ENCODE assay signal across 8 cellular contexts in genomic region chr21:34807881-34808568, GRCh38.
DNase-seq lines count a peak whose midpoint lies in the region; ATAC-seq and TF ChIP-seq lines count a peak whose summit lies in the region.

No MANE protein-coding gene starts in this region.

- H3K79me2 ChIP-seq in fibroblast of lung (ENCODE audit: control insufficient read depth, insufficient read depth, low read length): peaks cover 48% of the 10 kb centered on the region

- H3K27ac Mint-ChIP-seq in CD4-positive, alpha-beta memory T cell: peak overlapping the region; percentile 75 to 99 (median 91)

- peak overlapping the region; percentile 26 to 79 (median 64) for H3K4me3 Mint-ChIP-seq in CD4-positive, alpha-beta memory T cell

- no peak for TF ChIP-seq POLR2A in erythroblast (IDR thresholded peaks at IDR 0.05; ENCODE audit: low read length)

- POLR2A ChIA-PET in CD4-positive, alpha-beta memory T cell (lab: Charles Lee; ENCODE audit: partially characterized antibody): interaction anchor here (1.0 to 1.8 kb wide), 5 partner anchors 55 to 419 kb away, joined by 3 to 10 read pairs (median 4); no protein-coding TSS in a partner anchor

- intact Hi-C loops in CD4-positive, alpha-beta memory T cell (cut with micrococcal nuclease): loop anchor here (2.0 to 5.0 kb wide), 2 partner anchors 81 to 239 kb away; partner anchors contain the start of gene RUNX1

- no peak for TF ChIP-seq CTCF in fibroblast of lung (conservative IDR thresholded peaks at IDR 0.05 in 1 of 2, IDR thresholded peaks at IDR 0.05 in 1 of 2; ENCODE audit: low read depth in 1 of 2, low read length in 2 of 2)

- H3K9me3 Mint-ChIP-seq in CD4-positive, alpha-beta memory T cell: peaks cover 0 to 3% (median 0%) of the 10 kb centered on the region in 8 donors

- no peaks in the 10 kb centered on the region for H3K9me3 ChIP-seq in CD4-positive, alpha-beta memory T cell (ENCODE audit: control insufficient read depth in 1 of 2, low read length in 2 of 2)
- no peaks in the 10 kb centered on the region for H3K9me3 ChIP-seq in fibroblast of lung (ENCODE audit: control insufficient read depth, insufficient read depth, low read depth, low read length)

- peaks cover 10 to 63% of the 10 kb centered on the region in 2 donors for H3K36me3 Mint-ChIP-seq in CD4-positive, alpha-beta memory T cell

- peaks cover 63% of the 10 kb centered on the region for H3K4me1 ChIP-seq in CD4-positive, alpha-beta memory T cell (ENCODE audit: insufficient read depth, low read length)
- peaks cover 43% of the 10 kb centered on the region for H3K4me1 ChIP-seq in fibroblast of lung (ENCODE audit: control insufficient read depth, extremely low read depth, insufficient read depth, low read length)

- H3K4me1 Mint-ChIP-seq in CD4-positive, alpha-beta memory T cell: peaks cover 67 to 90% (median 79%) of the 10 kb centered on the region in 4 donors

- no peak for ATAC-seq in GM21825 (IDR thresholded peaks at IDR 0.05; ENCODE audit: unreplicated experiment)

- H3K36me3 ChIP-seq in CD4-positive, alpha-beta memory T cell (ENCODE audit: insufficient read depth, low read length): peaks cover 6% of the 10 kb centered on the region
- peaks cover 5% of the 10 kb centered on the region for H3K36me3 ChIP-seq in fibroblast of lung (ENCODE audit: control insufficient read depth, insufficient read depth, low read length)

- no peaks in the 10 kb centered on the region for H4K20me1 ChIP-seq in fibroblast of lung (ENCODE audit: control insufficient read depth, extremely low read depth, insufficient read depth, low read length)

- no peak overlapping the region for H2AFZ ChIP-seq in fibroblast of lung (ENCODE audit: low read length)

- no peaks in the 10 kb centered on the region for H3K27me3 Mint-ChIP-seq in CD4-positive, alpha-beta memory T cell

- peak overlapping the region; percentile 46 for H3K4me2 ChIP-seq in fibroblast of lung (ENCODE audit: extremely low read depth, insufficient read depth, low read length)

- H3K27me3 ChIP-seq in CD4-positive, alpha-beta memory T cell (ENCODE audit: insufficient read depth, low read length): no peaks in the 10 kb centered on the region
- no peaks in the 10 kb centered on the region for H3K27me3 ChIP-seq in fibroblast of lung (ENCODE audit: control insufficient read depth, insufficient read depth, low read length)

- peak overlapping the region; percentile 66 for H3K9ac ChIP-seq in fibroblast of lung (ENCODE audit: insufficient read depth, low read length)

- H3K4me3 ChIP-seq in CD4-positive, alpha-beta memory T cell (ENCODE audit: low read length in 2 of 2): no peak overlapping the region
- H3K4me3 ChIP-seq in fibroblast of lung (replicated peaks in 1 of 4; ENCODE audit: control extremely low read depth in 1 of 4, insufficient read depth in 1 of 4, low read depth in 3 of 4, low read length in 4 of 4): no peak overlapping the region

- CTCF ChIA-PET in CD4-positive, alpha-beta memory T cell (lab: Charles Lee; ENCODE audit: partially characterized antibody): interaction anchor here (1.0 to 1.1 kb wide), 4 partner anchors 63 to 592 kb away, joined by 4 to 6 read pairs (median 5); no protein-coding TSS in a partner anchor

- H3K27ac ChIP-seq in CD4-positive, alpha-beta memory T cell (ENCODE audit: low read depth, low read length): peak overlapping the region; percentile 59
- peak overlapping the region; percentile 99 for H3K27ac ChIP-seq in fibroblast of lung (ENCODE audit: insufficient read depth, low read length)

- peak; percentile 18 to 81 (median 39) for DNase-seq in CD4-positive, alpha-beta memory T cell
- DNase-seq in LHCN-M2 (ENCODE audit: low read depth) (peak; percentile 92), fibroblast of lung (ENCODE audit: low read depth in 2 of 2) (peak; percentile 94 to 96), erythroblast (lab: John Stamatoyannopoulos, UW) (no peak), NCI-H1436 treated with DMSO at 0.1 percent for 48 hours (lab: John Stamatoyannopoulos, UW) (no peak)
- peak; percentile 50 for DNase-seq in activated CD8-positive, alpha-beta memory T cell treated with anti-CD3 and anti-CD28 coated beads, Interleukin-2, amount 50 U/mL, for 4 hours
- DNase-seq in stimulated activated CD4-positive, alpha-beta T cell treated with anti-CD3 and anti-CD28 coated beads, Interleukin-1b, Interleukin-23, amount 100 ng/mL, for 24 hours (ENCODE audit: low read depth in 4 of 4, low spot score in 1 of 4): peak; percentile 35 to 73 (median 44)

Comparison
In these comparisons a context has a peak if more than half of its experiments do, and no peak if none do; other contexts are left out.
1. DNase-seq: peak in CD4-positive, alpha-beta memory T cell (5 of 5), LHCN-M2 (single experiment), activated CD8-positive, alpha-beta memory T cell treated with anti-CD3 and anti-CD28 coated beads, Interleukin-2, amount 50 U/mL, for 4 hours (single experiment), fibroblast of lung (2 of 2) and stimulated activated CD4-positive, alpha-beta T cell treated with anti-CD3 and anti-CD28 coated beads, Interleukin-1b, Interleukin-23, amount 100 ng/mL, for 24 hours (4 of 4); none in erythroblast (0 of 2) and NCI-H1436 treated with DMSO at 0.1 percent for 48 hours (single experiment).